In genomic region chr12:120661432-120661831, GRCh38 we compare ENCODE assay signal across 32 cellular contexts. TPM values are rescaled to one million over a fixed set of nuclear protein-coding genes. Genes with fewer than 3 reads are reported as not detected.
"Had no signal": no experiment of that assay in that cellular context is flagged by ENCODE, and none has a peak within 500 bp of the region (broad histone marks: within the 10 kb centered on the region; RNA-seq: fewer than 3 reads in every experiment).

No MANE protein-coding gene starts in this region.

- H3K36me3 ChIP-seq: esophagus squamous epithelium, gastrocnemius medialis had no signal

- H2AFZ ChIP-seq: hepatocyte had no signal

- H3K9me3 ChIP-seq: esophagus muscularis mucosa, esophagus squamous epithelium, gastrocnemius medialis, gastroesophageal sphincter, heart left ventricle, heart right ventricle had no signal

- FAIRE-seq: endometrium, endothelial cell of umbilical vein, frontal cortex had no signal

- H3K27me3 ChIP-seq: dorsolateral prefrontal cortex, esophagus muscularis mucosa, esophagus squamous epithelium, gastrocnemius medialis, gastroesophageal sphincter, heart left ventricle, heart right ventricle, hepatocyte had no signal

- H3K9me3 Mint-ChIP-seq: dendritic cell treated with granulocyte-macrophage colony-stimulating factor and Interleukin-4, amounts not matched to agents 40 ng/mL and 50 ng/mL, for 4 days; effector memory CD8-positive, alpha-beta T cell; endodermal cell had no signal

- H3K27ac Mint-ChIP-seq: dendritic cell treated with granulocyte-macrophage colony-stimulating factor and Interleukin-4, amounts not matched to agents 40 ng/mL and 50 ng/mL, for 4 days; effector memory CD8-positive, alpha-beta T cell; endodermal cell had no signal

- DNase-seq: cortex of kidney; dermis blood vessel endothelial cell; dorsolateral prefrontal cortex; effector CD4-positive, alpha-beta T cell; effector CD8-positive, alpha-beta T cell; effector memory CD4-positive, alpha-beta T cell; effector memory CD8-positive, alpha-beta T cell; endodermal cell; erythroblast; esophagus squamous epithelium; foreskin fibroblast; foreskin keratinocyte; foreskin melanocyte; gastrocnemius medialis; glutamatergic neuron; head of caudate nucleus; heart left ventricle; heart right ventricle; hippocampal formation had no signal

- H3K4me1 ChIP-seq: esophagus muscularis mucosa, foreskin keratinocyte, gastrocnemius medialis, gastroesophageal sphincter had no signal

- ATAC-seq: effector memory CD8-positive, alpha-beta T cell; esophagus mucosa; foreskin keratinocyte; gastrocnemius medialis; gastroesophageal sphincter; heart left ventricle; heart right ventricle had no signal

- H3K4me3 ChIP-seq: coronary artery, dorsolateral prefrontal cortex, esophagus muscularis mucosa, esophagus squamous epithelium, gastrocnemius medialis, gastroesophageal sphincter, heart left ventricle, heart right ventricle, hepatocyte had no signal

- H3K27me3 Mint-ChIP-seq: dendritic cell treated with granulocyte-macrophage colony-stimulating factor and Interleukin-4, amounts not matched to agents 40 ng/mL and 50 ng/mL, for 4 days had no signal

- H3K4me2 ChIP-seq: hepatocyte had no signal

- H3K27ac ChIP-seq: coronary artery, dorsolateral prefrontal cortex, epithelial cell of prostate, esophagus muscularis mucosa, esophagus squamous epithelium, foreskin keratinocyte, gastrocnemius medialis, gastroesophageal sphincter, heart left ventricle, heart right ventricle, hepatocyte had no signal

- H3K79me2 ChIP-seq: hepatocyte had no signal

- H3K4me3 Mint-ChIP-seq: dendritic cell treated with granulocyte-macrophage colony-stimulating factor and Interleukin-4, amounts not matched to agents 40 ng/mL and 50 ng/mL, for 4 days; effector memory CD8-positive, alpha-beta T cell; endodermal cell had no signal

- H3K4me1 Mint-ChIP-seq: endodermal cell had no signal

RNA-seq across cellular contexts. Expression of gene CABP1, which starts 21.0 kb away (rescaled TPM):
- total RNA-seq: dermis microvascular lymphatic vessel endothelial cell, fibroblast of lung, fibroblast of villous mesenchyme, foreskin keratinocyte had no signal
- polyA plus RNA-seq: foreskin keratinocyte had no signal
